10 cellular contexts compared by ENCODE assay signal in genomic region chr14:78697341-78697740, GRCh38.
DNase-seq lines count a peak whose midpoint lies in the region; ATAC-seq and TF ChIP-seq lines count a peak whose summit lies in the region.
"Had no signal": no experiment of that assay in that cellular context is flagged by ENCODE, and none has a peak within 500 bp of the region (broad histone marks: within the 10 kb centered on the region; RNA-seq: fewer than 3 reads in every experiment).

No MANE protein-coding gene starts in this region.

- no peak overlapping the region for H3K4me3 ChIP-seq in psoas muscle
- H3K4me3 ChIP-seq: BLaER1 had no signal

- H3K27ac ChIP-seq in psoas muscle, result no peak overlapping the region
- H3K27ac ChIP-seq: BLaER1, neutrophil had no signal

- no peaks in the 10 kb centered on the region for H3K9me3 ChIP-seq in psoas muscle
- H3K9me3 ChIP-seq: BLaER1, neutrophil had no signal

- TF ChIP-seq CTCF in psoas muscle (IDR thresholded peaks at IDR 0.05), result peak; percentile 48

- peak; percentile 31 to 76 (median 71) for DNase-seq in NCI-H1417 (lab: John Stamatoyannopoulos, UW)
- DNase-seq in NCI-H1417 treated with DMSO at 0.1 percent for 48 hours (lab: John Stamatoyannopoulos, UW), result no peak
- peak; percentile 61 for DNase-seq in NCI-H2107 treated with DMSO at 0.1 percent for 48 hours (lab: John Stamatoyannopoulos, UW; ENCODE audit: unreplicated experiment)
- DNase-seq in dermis blood vessel endothelial cell, result peak; percentile 50
- no peak for DNase-seq in psoas muscle
- no peak for DNase-seq in GM19238 (ENCODE audit: insufficient read length, low spot score)
- no peak for DNase-seq in UCSD-AML1 (lab: John Stamatoyannopoulos, UW; ENCODE audit: unreplicated experiment)
- no peak for DNase-seq in cerebellar nuclear complex (lab: John Stamatoyannopoulos, UW)

- intact Hi-C loops in psoas muscle (cut with DNase I), result loop anchor here in 1 of 2 donors (5.0 to 10.0 kb wide), 2 partner anchors 250 to 833 kb away; no protein-coding TSS in a partner anchor

- no peaks in the 10 kb centered on the region for H3K4me1 ChIP-seq in psoas muscle
- H3K4me1 ChIP-seq: BLaER1 had no signal

- WGBS in psoas muscle, 3 donors, result 15 to 19% (median 19%) methylated on average over 2 of the region's 2 CpGs

- no peak for ATAC-seq in psoas muscle

- H3K36me3 ChIP-seq in psoas muscle (ENCODE audit: insufficient read depth in 1 of 2, low read depth in 1 of 2), result no peaks in the 10 kb centered on the region
- H3K36me3 ChIP-seq: BLaER1, neutrophil had no signal

- H3K27me3 ChIP-seq in psoas muscle (ENCODE audit: insufficient read depth in 3 of 3, low read length in 2 of 3), result no peaks in the 10 kb centered on the region
- H3K27me3 ChIP-seq: BLaER1, neutrophil had no signal

Comparison
In these comparisons a context has a peak if more than half of its experiments do, and no peak if none do; other contexts are left out.
1. DNase-seq: peak in NCI-H1417 (3 of 3), NCI-H2107 treated with DMSO at 0.1 percent for 48 hours (single experiment) and dermis blood vessel endothelial cell (single experiment); none in NCI-H1417 treated with DMSO at 0.1 percent for 48 hours (single experiment), psoas muscle (0 of 2), GM19238 (single experiment), UCSD-AML1 (single experiment) and cerebellar nuclear complex (0 of 2).